In genomic region chr4:159770398-159770797, GRCh38 we compare ENCODE assay signal across 22 cellular contexts.
DNase-seq lines count a peak whose midpoint lies in the region; ATAC-seq and TF ChIP-seq lines count a peak whose summit lies in the region.
"Had no signal": no experiment of that assay in that cellular context is flagged by ENCODE, and none has a peak within 500 bp of the region (broad histone marks: within the 10 kb centered on the region; RNA-seq: fewer than 3 reads in every experiment).

No MANE protein-coding gene starts in this region.

- TF ChIP-seq CTCF in 22Rv1 (IDR thresholded peaks at IDR 0.05) (no peak), VCaP (conservative IDR thresholded peaks at IDR 0.05) (no peak)

- H3K36me3 Mint-ChIP-seq in CD4-positive, alpha-beta memory T cell, result no peaks in the 10 kb centered on the region

- POLR2A ChIA-PET in CD4-positive, alpha-beta memory T cell (lab: Charles Lee; ENCODE audit: partially characterized antibody), result no interaction called here

- H3K9me3 Mint-ChIP-seq in CD4-positive, alpha-beta memory T cell, result peaks cover 0 to 6% (median 3%) of the 10 kb centered on the region in 8 donors

- no peaks in the 10 kb centered on the region for H3K4me1 ChIP-seq in CD4-positive, alpha-beta memory T cell (ENCODE audit: insufficient read depth, low read length)
- H3K4me1 ChIP-seq: BE2C had no signal

- ATAC-seq in GM21423 (IDR thresholded peaks at IDR 0.05; ENCODE audit: unreplicated experiment) (no peak), GM18861 (IDR thresholded peaks at IDR 0.05; ENCODE audit: unreplicated experiment) (no peak), GM18868 (IDR thresholded peaks at IDR 0.05; ENCODE audit: unreplicated experiment) (no peak)

- H3K27me3 Mint-ChIP-seq in CD4-positive, alpha-beta memory T cell, result no peaks in the 10 kb centered on the region

- intact Hi-C loops in CD4-positive, alpha-beta memory T cell (cut with micrococcal nuclease), result no loop called here

- no peak overlapping the region for H3K27ac Mint-ChIP-seq in CD4-positive, alpha-beta memory T cell

- H3K4me3 ChIP-seq in CD4-positive, alpha-beta memory T cell (ENCODE audit: low read length in 2 of 2), result no peak overlapping the region
- H3K4me3 ChIP-seq: PC-9 had no signal

- no peaks in the 10 kb centered on the region for H3K9me3 ChIP-seq in CD4-positive, alpha-beta memory T cell (ENCODE audit: control insufficient read depth in 1 of 2, low read length in 2 of 2)
- H3K9me3 ChIP-seq: BE2C had no signal

- H3K27ac ChIP-seq in 22Rv1 (peak overlapping the region; percentile 48), VCaP (peak overlapping the region; percentile 7; the same call in 1 of the 2 replicates)
- H3K27ac ChIP-seq in CD4-positive, alpha-beta memory T cell (ENCODE audit: low read depth, low read length), result no peak overlapping the region
- H3K27ac ChIP-seq: PC-9 had no signal

- H3K4me1 Mint-ChIP-seq in CD4-positive, alpha-beta memory T cell, result no peaks in the 10 kb centered on the region

- no peaks in the 10 kb centered on the region for H3K36me3 ChIP-seq in CD4-positive, alpha-beta memory T cell (ENCODE audit: insufficient read depth, low read length)
- H3K36me3 ChIP-seq: BE2C had no signal

- no peaks in the 10 kb centered on the region for H3K27me3 ChIP-seq in CD4-positive, alpha-beta memory T cell (ENCODE audit: insufficient read depth, low read length)
- H3K27me3 ChIP-seq: BE2C had no signal

- DNase-seq in LHCN-M2 (ENCODE audit: low read depth) (peak; percentile 13), myocyte (ENCODE audit: low read depth) (peak; percentile 11)
- no peak for DNase-seq in CD4-positive, alpha-beta memory T cell
- DNase-seq: BE2C, DMS 273 treated with DMSO at 0.1 percent for 48 hours, DMS79 treated with DMSO at 0.1 percent for 48 hours, GOT3, HCEC 1CT, KG1, NCI-H1694, NCI-H2081, NCI-H2171, NCI-H345, NCI-H526 treated with DMSO at 0.1 percent for 48 hours, PC-9, RPMI8226, SHP77 had no signal

- no peak overlapping the region for H3K4me3 Mint-ChIP-seq in CD4-positive, alpha-beta memory T cell

- CTCF ChIA-PET in CD4-positive, alpha-beta memory T cell (lab: Charles Lee; ENCODE audit: partially characterized antibody), result no interaction called here

Comparison
In these comparisons a context has a peak if more than half of its experiments do, and no peak if none do; other contexts are left out.
1. DNase-seq: peak in LHCN-M2 (single experiment) and myocyte (single experiment); none in CD4-positive, alpha-beta memory T cell (0 of 5).